ENCODE assay signal across 3 cellular contexts in the genomic region with DNA sequence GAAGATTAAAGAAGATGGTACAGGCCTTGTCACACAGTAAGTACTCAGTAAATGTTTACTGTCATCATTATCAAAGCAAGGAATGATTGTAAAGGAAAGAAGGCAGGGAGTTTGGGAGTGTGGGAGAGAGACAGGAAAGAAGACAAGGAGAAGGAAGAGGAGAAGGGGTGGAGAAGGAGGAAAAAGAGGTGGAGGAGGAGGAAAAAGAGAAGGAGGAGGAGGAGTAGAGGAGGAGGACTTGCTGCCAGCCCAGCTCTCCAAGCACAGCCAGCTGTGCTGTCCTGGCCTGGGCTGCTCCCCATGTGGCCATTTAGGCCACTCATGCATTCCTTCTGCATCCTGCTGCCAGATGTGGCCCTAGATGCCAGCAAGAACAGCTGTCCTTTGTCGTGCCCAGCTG.
TF ChIP-seq lines count a peak whose summit lies in the region.

No MANE protein-coding gene starts in this region.

TF ChIP-seq in SK-N-SH, 30 proteins besides CTCF, POLR2A, EP300 and RAD21:
- no peak for TF ChIP-seq EZH2phosphoT487 (IDR thresholded peaks at IDR 0.05; ENCODE audit: borderline replicate concordance, low read depth)
- no peak for TF ChIP-seq RCOR1 (IDR thresholded peaks at IDR 0.05; ENCODE audit: low read length)
- TF ChIP-seq FOSL2 (IDR thresholded peaks at IDR 0.05; ENCODE audit: borderline replicate concordance, low read depth), result no peak
- no peak for TF ChIP-seq SMC3 (IDR thresholded peaks at IDR 0.05; ENCODE audit: low read depth, low read length)
- TF ChIP-seq, protein P1, sequence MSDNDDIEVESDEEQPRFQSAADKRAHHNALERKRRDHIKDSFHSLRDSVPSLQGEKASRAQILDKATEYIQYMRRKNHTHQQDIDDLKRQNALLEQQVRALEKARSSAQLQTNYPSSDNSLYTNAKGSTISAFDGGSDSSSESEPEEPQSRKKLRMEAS (IDR thresholded peaks at IDR 0.05; ENCODE audit: low read depth), result no peak
- no peak for TF ChIP-seq TAF1 (IDR thresholded peaks at IDR 0.05; ENCODE audit: borderline replicate concordance, low read depth, low read length)
- no peak for TF ChIP-seq NFIC (IDR thresholded peaks at IDR 0.05; ENCODE audit: borderline replicate concordance)
- TF ChIP-seq, protein P2, sequence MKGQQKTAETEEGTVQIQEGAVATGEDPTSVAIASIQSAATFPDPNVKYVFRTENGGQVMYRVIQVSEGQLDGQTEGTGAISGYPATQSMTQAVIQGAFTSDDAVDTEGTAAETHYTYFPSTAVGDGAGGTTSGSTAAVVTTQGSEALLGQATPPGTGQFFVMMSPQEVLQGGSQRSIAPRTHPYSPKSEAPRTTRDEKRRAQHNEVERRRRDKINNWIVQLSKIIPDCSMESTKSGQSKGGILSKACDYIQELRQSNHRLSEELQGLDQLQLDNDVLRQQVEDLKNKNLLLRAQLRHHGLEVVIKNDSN (IDR thresholded peaks at IDR 0.05; ENCODE audit: borderline replicate concordance, low read depth), result no peak
- TF ChIP-seq ELF1 (IDR thresholded peaks at IDR 0.05), result no peak
- no peak for TF ChIP-seq FOXM1 (IDR thresholded peaks at IDR 0.05; ENCODE audit: low read depth)
- no peak for TF ChIP-seq SIN3A (IDR thresholded peaks at IDR 0.05; ENCODE audit: borderline replicate concordance, low read depth, low read length)
- no peak for TF ChIP-seq TEAD4 (IDR thresholded peaks at IDR 0.05; ENCODE audit: borderline replicate concordance, insufficient read depth)
- TF ChIP-seq RFX5 (IDR thresholded peaks at IDR 0.05; ENCODE audit: low read length), result no peak
- TF ChIP-seq NRF1 (IDR thresholded peaks at IDR 0.05; ENCODE audit: low read depth, low read length), result no peak
- TF ChIP-seq MEF2A (IDR thresholded peaks at IDR 0.05; ENCODE audit: borderline replicate concordance, low read depth), result no peak
- TF ChIP-seq, protein P3, sequence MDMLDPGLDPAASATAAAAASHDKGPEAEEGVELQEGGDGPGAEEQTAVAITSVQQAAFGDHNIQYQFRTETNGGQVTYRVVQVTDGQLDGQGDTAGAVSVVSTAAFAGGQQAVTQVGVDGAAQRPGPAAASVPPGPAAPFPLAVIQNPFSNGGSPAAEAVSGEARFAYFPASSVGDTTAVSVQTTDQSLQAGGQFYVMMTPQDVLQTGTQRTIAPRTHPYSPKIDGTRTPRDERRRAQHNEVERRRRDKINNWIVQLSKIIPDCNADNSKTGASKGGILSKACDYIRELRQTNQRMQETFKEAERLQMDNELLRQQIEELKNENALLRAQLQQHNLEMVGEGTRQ (IDR thresholded peaks at IDR 0.05; ENCODE audit: borderline replicate concordance, low read depth, low read length), result no peak
- no peak for TF ChIP-seq CHD2 (IDR thresholded peaks at IDR 0.05; ENCODE audit: low read length, partially characterized antibody)
- TF ChIP-seq MXI1 (IDR thresholded peaks at IDR 0.05; ENCODE audit: low read depth, low read length), result no peak; the same call in 1 of the 2 replicates
TF ChIP-seq in SK-N-SH: peak in this region for 0.

TF ChIP-seq in SK-N-SH treated with all-trans-retinoic acid at 6 μM for 48 hours, 23 proteins besides CTCF, POLR2A, EP300 and RAD21:
- TF ChIP-seq, protein P4, sequence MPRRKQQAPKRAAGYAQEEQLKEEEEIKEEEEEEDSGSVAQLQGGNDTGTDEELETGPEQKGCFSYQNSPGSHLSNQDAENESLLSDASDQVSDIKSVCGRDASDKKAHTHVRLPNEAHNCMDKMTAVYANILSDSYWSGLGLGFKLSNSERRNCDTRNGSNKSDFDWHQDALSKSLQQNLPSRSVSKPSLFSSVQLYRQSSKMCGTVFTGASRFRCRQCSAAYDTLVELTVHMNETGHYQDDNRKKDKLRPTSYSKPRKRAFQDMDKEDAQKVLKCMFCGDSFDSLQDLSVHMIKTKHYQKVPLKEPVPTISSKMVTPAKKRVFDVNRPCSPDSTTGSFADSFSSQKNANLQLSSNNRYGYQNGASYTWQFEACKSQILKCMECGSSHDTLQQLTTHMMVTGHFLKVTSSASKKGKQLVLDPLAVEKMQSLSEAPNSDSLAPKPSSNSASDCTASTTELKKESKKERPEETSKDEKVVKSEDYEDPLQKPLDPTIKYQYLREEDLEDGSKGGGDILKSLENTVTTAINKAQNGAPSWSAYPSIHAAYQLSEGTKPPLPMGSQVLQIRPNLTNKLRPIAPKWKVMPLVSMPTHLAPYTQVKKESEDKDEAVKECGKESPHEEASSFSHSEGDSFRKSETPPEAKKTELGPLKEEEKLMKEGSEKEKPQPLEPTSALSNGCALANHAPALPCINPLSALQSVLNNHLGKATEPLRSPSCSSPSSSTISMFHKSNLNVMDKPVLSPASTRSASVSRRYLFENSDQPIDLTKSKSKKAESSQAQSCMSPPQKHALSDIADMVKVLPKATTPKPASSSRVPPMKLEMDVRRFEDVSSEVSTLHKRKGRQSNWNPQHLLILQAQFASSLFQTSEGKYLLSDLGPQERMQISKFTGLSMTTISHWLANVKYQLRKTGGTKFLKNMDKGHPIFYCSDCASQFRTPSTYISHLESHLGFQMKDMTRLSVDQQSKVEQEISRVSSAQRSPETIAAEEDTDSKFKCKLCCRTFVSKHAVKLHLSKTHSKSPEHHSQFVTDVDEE (CRISPR knock-in tag; IDR thresholded peaks at IDR 0.05), result no peak
- TF ChIP-seq ZNF565 (CRISPR knock-in tag; conservative IDR thresholded peaks at IDR 0.05; ENCODE audit: low read depth) (no peak), ZFP3 (CRISPR knock-in tag; IDR thresholded peaks at IDR 0.05) (no peak), ZNF70 (CRISPR knock-in tag; IDR thresholded peaks at IDR 0.05) (no peak), TOX (CRISPR knock-in tag; IDR thresholded peaks at IDR 0.05; ENCODE audit: borderline replicate concordance) (no peak), ESRRG (CRISPR knock-in tag; IDR thresholded peaks at IDR 0.05) (no peak), PPARA (CRISPR knock-in tag; IDR thresholded peaks at IDR 0.05; ENCODE audit: borderline replicate concordance) (no peak), ISL1 (CRISPR knock-in tag; IDR thresholded peaks at IDR 0.05) (no peak), TCF4 (CRISPR knock-in tag; IDR thresholded peaks at IDR 0.05; ENCODE audit: borderline replicate concordance) (no peak), BACH2 (CRISPR knock-in tag; IDR thresholded peaks at IDR 0.05; ENCODE audit: borderline replicate concordance) (no peak), CSDC2 (CRISPR knock-in tag; IDR thresholded peaks at IDR 0.05) (no peak), SNAI2 (CRISPR knock-in tag; IDR thresholded peaks at IDR 0.05) (no peak), ARNTL (CRISPR knock-in tag; IDR thresholded peaks at IDR 0.05; ENCODE audit: borderline replicate concordance, low read depth) (no peak), ZFP30 (CRISPR knock-in tag; IDR thresholded peaks at IDR 0.05) (no peak), ZNF8 (CRISPR knock-in tag; IDR thresholded peaks at IDR 0.05) (no peak), ZC3H10 (CRISPR knock-in tag; IDR thresholded peaks at IDR 0.05) (no peak), OSR1 (CRISPR knock-in tag; IDR thresholded peaks at IDR 0.05) (no peak)
- TF ChIP-seq, protein P5, sequence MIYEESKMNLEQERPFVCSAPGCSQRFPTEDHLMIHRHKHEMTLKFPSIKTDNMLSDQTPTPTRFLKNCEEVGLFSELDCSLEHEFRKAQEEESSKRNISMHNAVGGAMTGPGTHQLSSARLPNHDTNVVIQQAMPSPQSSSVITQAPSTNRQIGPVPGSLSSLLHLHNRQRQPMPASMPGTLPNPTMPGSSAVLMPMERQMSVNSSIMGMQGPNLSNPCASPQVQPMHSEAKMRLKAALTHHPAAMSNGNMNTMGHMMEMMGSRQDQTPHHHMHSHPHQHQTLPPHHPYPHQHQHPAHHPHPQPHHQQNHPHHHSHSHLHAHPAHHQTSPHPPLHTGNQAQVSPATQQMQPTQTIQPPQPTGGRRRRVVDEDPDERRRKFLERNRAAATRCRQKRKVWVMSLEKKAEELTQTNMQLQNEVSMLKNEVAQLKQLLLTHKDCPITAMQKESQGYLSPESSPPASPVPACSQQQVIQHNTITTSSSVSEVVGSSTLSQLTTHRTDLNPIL (CRISPR knock-in tag; IDR thresholded peaks at IDR 0.05; ENCODE audit: low read depth), result no peak
- TF ChIP-seq, protein P6, sequence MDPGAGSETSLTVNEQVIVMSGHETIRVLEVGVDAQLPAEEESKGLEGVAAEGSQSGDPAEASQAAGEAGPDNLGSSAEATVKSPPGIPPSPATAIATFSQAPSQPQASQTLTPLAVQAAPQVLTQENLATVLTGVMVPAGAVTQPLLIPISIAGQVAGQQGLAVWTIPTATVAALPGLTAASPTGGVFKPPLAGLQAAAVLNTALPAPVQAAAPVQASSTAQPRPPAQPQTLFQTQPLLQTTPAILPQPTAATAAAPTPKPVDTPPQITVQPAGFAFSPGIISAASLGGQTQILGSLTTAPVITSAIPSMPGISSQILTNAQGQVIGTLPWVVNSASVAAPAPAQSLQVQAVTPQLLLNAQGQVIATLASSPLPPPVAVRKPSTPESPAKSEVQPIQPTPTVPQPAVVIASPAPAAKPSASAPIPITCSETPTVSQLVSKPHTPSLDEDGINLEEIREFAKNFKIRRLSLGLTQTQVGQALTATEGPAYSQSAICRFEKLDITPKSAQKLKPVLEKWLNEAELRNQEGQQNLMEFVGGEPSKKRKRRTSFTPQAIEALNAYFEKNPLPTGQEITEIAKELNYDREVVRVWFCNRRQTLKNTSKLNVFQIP (CRISPR knock-in tag; IDR thresholded peaks at IDR 0.05; ENCODE audit: borderline replicate concordance, low read depth), result no peak

TF ChIP-seq in H1, 55 proteins besides CTCF, POLR2A, EP300 and RAD21:
- TF ChIP-seq, protein P1 (IDR thresholded peaks at IDR 0.05), result no peak
- TF ChIP-seq CHD2 (IDR thresholded peaks at IDR 0.05; ENCODE audit: low read length) (no peak), ASH2L (IDR thresholded peaks at IDR 0.05; ENCODE audit: low read length) (no peak), HDAC2 (IDR thresholded peaks at IDR 0.05; ENCODE audit: borderline replicate concordance in 1 of 2, low read depth in 2 of 2, low read length in 2 of 2) (no peak), CTBP2 (IDR thresholded peaks at IDR 0.05; ENCODE audit: borderline replicate concordance, insufficient read depth, insufficient read length, low read length) (no peak), TEAD4 (IDR thresholded peaks at IDR 0.05; ENCODE audit: low read depth, low read length) (no peak), POLR2AphosphoS5 (IDR thresholded peaks at IDR 0.05; ENCODE audit: low read depth, low read length) (no peak), SIRT6 (IDR thresholded peaks at IDR 0.05; ENCODE audit: low read length) (no peak), CBX5 (IDR thresholded peaks at IDR 0.05; ENCODE audit: low read depth, low read length) (no peak), SAP30 (IDR thresholded peaks at IDR 0.05; ENCODE audit: insufficient read depth, insufficient replicate concordance, low read length) (no peak), JUN (IDR thresholded peaks at IDR 0.05; ENCODE audit: low read depth, low read length) (no peak), SIN3A (conservative IDR thresholded peaks at IDR 0.05 in 1 of 2, IDR thresholded peaks at IDR 0.05 in 1 of 2; ENCODE audit: low read depth in 1 of 2, low read length in 2 of 2) (no peak)
